ENCODE assay signal across 25 cellular contexts in the genomic region with DNA sequence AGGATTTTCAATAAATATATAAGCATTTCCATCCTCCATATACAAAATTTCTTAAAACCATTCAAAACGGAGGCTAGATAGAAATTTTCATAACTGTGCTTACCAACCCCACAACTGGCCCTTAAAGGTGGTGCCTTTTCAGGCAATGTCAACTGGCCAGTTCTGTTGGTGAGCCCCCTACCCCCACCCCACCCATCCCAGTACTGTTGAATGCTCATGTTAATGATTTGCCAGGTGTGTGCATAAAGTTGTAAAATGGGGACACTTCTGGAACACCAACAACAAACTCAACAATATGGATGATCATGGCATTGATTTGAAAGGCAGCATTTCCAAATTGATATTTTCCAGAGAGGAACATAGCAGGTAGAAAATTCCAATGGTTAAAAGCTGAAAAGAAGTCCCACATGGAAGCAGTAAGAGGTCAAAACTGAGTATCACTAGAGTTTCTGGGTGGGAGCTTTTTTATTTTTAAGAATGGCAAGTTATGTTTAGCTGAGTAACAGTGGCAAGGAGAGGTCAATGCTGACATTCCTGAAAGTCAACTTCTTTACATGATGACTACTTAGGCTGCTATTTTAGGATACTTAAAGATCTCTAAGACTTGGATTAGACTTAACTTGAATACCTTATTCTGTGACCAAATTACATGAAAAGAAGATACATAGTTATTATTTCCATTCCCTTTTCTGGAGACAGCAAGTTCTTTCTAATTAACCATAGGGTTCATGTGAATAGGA. TPM values are rescaled to one million over a fixed set of nuclear protein-coding genes. Genes with fewer than 3 reads are reported as not detected.
DNase-seq lines count a peak whose midpoint lies in the region; ATAC-seq, FAIRE-seq and TF ChIP-seq lines count a peak whose summit lies in the region.
"Had no signal": no experiment of that assay in that cellular context is flagged by ENCODE, and none has a peak within 500 bp of the region (broad histone marks: within the 10 kb centered on the region; RNA-seq: fewer than 3 reads in every experiment).

No MANE protein-coding gene starts in this region.

- RAD21 ChIA-PET in GM12878 (lab: Charles Lee; ENCODE audit: unreplicated experiment), result no interaction called here

- no peak for ATAC-seq in activated T-cell treated with anti-CD3 and anti-CD28 coated beads, Interleukin-2, amount 50 U/mL, for 72 hours (replicated peaks in 1 of 2)
- ATAC-seq in GM12878 (no peak), HG03378 (IDR thresholded peaks at IDR 0.05; ENCODE audit: unreplicated experiment) (no peak)
- ATAC-seq: left ventricle myocardium superior; stimulated activated naive CD8-positive, alpha-beta T cell treated with anti-CD3 and anti-CD28 coated beads, Interleukin-15, amount 100 ng/mL, for 72 hours; T-cell had no signal

- TF ChIP-seq EP300 in GM12878 (IDR thresholded peaks at IDR 0.05; ENCODE audit: borderline replicate concordance in 1 of 2, control insufficient read depth in 1 of 2, low read depth in 2 of 2, low read length in 2 of 2), result no peak

- H3K9ac ChIP-seq in GM12878 (ENCODE audit: control insufficient read depth, insufficient read depth, low read length), result no peak overlapping the region
- H3K9ac ChIP-seq: BLaER1 had no signal

- no peaks in the 10 kb centered on the region for H3K27me3 ChIP-seq in GM12878 (replicated peaks in 1 of 2; ENCODE audit: control insufficient read depth in 2 of 2, insufficient read depth in 2 of 2, low read length in 1 of 2)
- H3K27me3 ChIP-seq: adrenal gland, BLaER1, tibial nerve had no signal

- H2AFZ ChIP-seq in GM12878 (ENCODE audit: control insufficient read depth, low read depth, low read length), result no peak overlapping the region

- in situ Hi-C loops in GM12878 (cut with MboI), result no loop called here

- no peaks in the 10 kb centered on the region for H3K79me2 ChIP-seq in GM12878 (ENCODE audit: control insufficient read depth, insufficient read depth, low read length)

- no peaks in the 10 kb centered on the region for H3K4me1 Mint-ChIP-seq in activated T-cell treated with anti-CD3 and anti-CD28 coated beads, Interleukin-2, amount 50 U/mL, for 24 hours (ENCODE audit: low read depth)
- no peaks in the 10 kb centered on the region for H3K4me1 Mint-ChIP-seq in activated T-cell treated with anti-CD3 and anti-CD28 coated beads, Interleukin-2, amount 50 U/mL, for 72 hours (ENCODE audit: low read depth)
- peaks cover 16% of the 10 kb centered on the region for H3K4me1 Mint-ChIP-seq in type B pancreatic cell (ENCODE audit: unreplicated experiment)
- H3K4me1 Mint-ChIP-seq: activated CD4-positive, alpha-beta T cell treated with anti-CD3 and anti-CD28 coated beads, Interleukin-2, amount 10 ng/mL, durations not matched to agents 7 days and 5 days; neural crest cell; stimulated activated naive CD8-positive, alpha-beta T cell treated with anti-CD3 and anti-CD28 coated beads, Interleukin-15, amount 100 ng/mL, for 72 hours; T-cell had no signal

- H3K4me2 ChIP-seq in GM12878 (ENCODE audit: control insufficient read depth, insufficient read depth), result no peak overlapping the region
- H3K4me2 ChIP-seq: BLaER1 had no signal

- peaks cover 2 to 9% of the 10 kb centered on the region in 2 experiments for H3K36me3 ChIP-seq in GM12878 (ENCODE audit: control insufficient read depth in 2 of 2, insufficient read depth in 2 of 2, low read length in 1 of 2)
- H3K36me3 ChIP-seq: prostate gland had no signal

- no peak for TF ChIP-seq RAD21 in GM12878 (IDR thresholded peaks at IDR 0.05; ENCODE audit: insufficient read depth, low read depth, low read length)

- 60% methylated on average over 1 of the region's 1 CpG for WGBS in GM12878 (ENCODE audit: insufficient coverage, insufficient replicate concordance, low lambda C conversion rate, missing lambda C conversion rate)

- CTCF ChIA-PET in GM12878 (lab: Yijun Ruan, JAX), result interaction anchor here (0.9 to 2.1 kb wide), 6 partner anchors 14 to 704 kb away, joined by 3 to 7 read pairs (median 4); no protein-coding TSS in a partner anchor

- no peaks in the 10 kb centered on the region for H3K27me3 Mint-ChIP-seq in activated T-cell treated with anti-CD3 and anti-CD28 coated beads, Interleukin-2, amount 50 U/mL, for 24 hours
- no peaks in the 10 kb centered on the region for H3K27me3 Mint-ChIP-seq in activated T-cell treated with anti-CD3 and anti-CD28 coated beads, Interleukin-2, amount 50 U/mL, for 72 hours (ENCODE audit: low read depth)
- H3K27me3 Mint-ChIP-seq in type B pancreatic cell, result no peaks in the 10 kb centered on the region
- H3K27me3 Mint-ChIP-seq: activated CD4-positive, alpha-beta T cell treated with anti-CD3 and anti-CD28 coated beads, Interleukin-2, amount 10 ng/mL, durations not matched to agents 7 days and 5 days; stimulated activated naive CD8-positive, alpha-beta T cell treated with anti-CD3 and anti-CD28 coated beads, Interleukin-15, amount 100 ng/mL, for 72 hours; T-cell had no signal

- H3K4me3 Mint-ChIP-seq in activated T-cell treated with anti-CD3 and anti-CD28 coated beads, Interleukin-2, amount 50 U/mL, for 24 hours, result no peak overlapping the region
- no peak overlapping the region for H3K4me3 Mint-ChIP-seq in activated T-cell treated with anti-CD3 and anti-CD28 coated beads, Interleukin-2, amount 50 U/mL, for 72 hours
- H3K4me3 Mint-ChIP-seq in type B pancreatic cell, result no peak overlapping the region
- H3K4me3 Mint-ChIP-seq: activated CD4-positive, alpha-beta T cell treated with anti-CD3 and anti-CD28 coated beads, Interleukin-2, amount 10 ng/mL, durations not matched to agents 7 days and 5 days; neural crest cell; stimulated activated naive CD8-positive, alpha-beta T cell treated with anti-CD3 and anti-CD28 coated beads, Interleukin-15, amount 100 ng/mL, for 72 hours; T-cell had no signal

- BruUV-seq in GM12878 (replicated peaks; lab: Mats Ljungman, UMichigan), result TSS peak; percentile 41

- no peak for TF ChIP-seq POLR2A in GM12878 (IDR thresholded peaks at IDR 0.05; ENCODE audit: low read depth, low read length)

- intact Hi-C loops in GM12878 (cut with micrococcal nuclease; ENCODE audit: unreplicated experiment), result no loop called here

- H3K27ac Mint-ChIP-seq in activated T-cell treated with anti-CD3 and anti-CD28 coated beads, Interleukin-2, amount 50 U/mL, for 24 hours, result peak overlapping the region; percentile 2
- no peak overlapping the region for H3K27ac Mint-ChIP-seq in activated T-cell treated with anti-CD3 and anti-CD28 coated beads, Interleukin-2, amount 50 U/mL, for 72 hours
- H3K27ac Mint-ChIP-seq in type B pancreatic cell, result peak overlapping the region; percentile 81
- H3K27ac Mint-ChIP-seq: activated CD4-positive, alpha-beta T cell treated with anti-CD3 and anti-CD28 coated beads, Interleukin-2, amount 10 ng/mL, durations not matched to agents 7 days and 5 days; stimulated activated naive CD8-positive, alpha-beta T cell treated with anti-CD3 and anti-CD28 coated beads, Interleukin-15, amount 100 ng/mL, for 72 hours; T-cell had no signal

- H3K4me1 ChIP-seq in GM12878 (ENCODE audit: control insufficient read depth, insufficient read depth, low read length), result no peaks in the 10 kb centered on the region
- H3K4me1 ChIP-seq: adrenal gland, BLaER1, prostate gland, tibial nerve had no signal

- no peak for DNase-seq in activated T-cell treated with anti-CD3 and anti-CD28 coated beads, Interleukin-2, amount 50 U/mL, for 24 hours
- DNase-seq in activated T-cell treated with anti-CD3 and anti-CD28 coated beads, Interleukin-2, amount 50 U/mL, for 72 hours, result no peak
- no peak for DNase-seq in GM12878 (ENCODE audit: low read depth, low spot score)
- peak; percentile 40 for DNase-seq in kidney tubule cell (ENCODE audit: low spot score)
- DNase-seq in type B pancreatic cell (ENCODE audit: extremely low spot score, unreplicated experiment), result no peak
- no peak for DNase-seq in epidermal melanocyte (ENCODE audit: insufficient read length, low spot score)
- no peak for DNase-seq in effector CD4-positive, alpha-beta T cell
- DNase-seq: 8988T; activated CD4-positive, alpha-beta T cell treated with anti-CD3 and anti-CD28 coated beads, Interleukin-2, amount 10 ng/mL, durations not matched to agents 7 days and 5 days; activated CD8-positive, alpha-beta memory T cell treated with anti-CD3 and anti-CD28 coated beads, Interleukin-2, amount 50 U/mL, for 4 hours; activated effector memory CD4-positive, alpha-beta T cell treated with anti-CD3 and anti-CD28 coated beads, Interleukin-2, amount 50 U/mL, for 16 hours; adrenal gland; erythroblast; left ventricle myocardium superior; NCI-H1436 treated with DMSO at 0.1 percent for 48 hours; NCI-H748 treated with DMSO at 0.1 percent for 48 hours; SHP77; stimulated activated CD4-positive, alpha-beta T cell treated with anti-CD3 and anti-CD28 coated beads, Interleukin-4, amount 100 ng/mL, for 4 hours; stimulated activated naive CD8-positive, alpha-beta T cell treated with anti-CD3 and anti-CD28 coated beads, Interleukin-15, amount 100 ng/mL, for 72 hours; T-cell had no signal

- H4K20me1 ChIP-seq in GM12878 (ENCODE audit: control insufficient read depth, insufficient read depth), result no peaks in the 10 kb centered on the region

- peaks cover 83% of the 10 kb centered on the region for H3K36me3 Mint-ChIP-seq in activated T-cell treated with anti-CD3 and anti-CD28 coated beads, Interleukin-2, amount 50 U/mL, for 24 hours (ENCODE audit: low read depth)
- peaks cover 0 to 1% of the 10 kb centered on the region in 2 donors for H3K36me3 Mint-ChIP-seq in activated T-cell treated with anti-CD3 and anti-CD28 coated beads, Interleukin-2, amount 50 U/mL, for 72 hours (ENCODE audit: insufficient read depth in 2 of 2)
- H3K36me3 Mint-ChIP-seq in type B pancreatic cell, result peaks cover 10% of the 10 kb centered on the region

- no peaks in the 10 kb centered on the region for H3K9me3 ChIP-seq in GM12878 (replicated peaks; ENCODE audit: control insufficient read depth, insufficient read depth, low read length)
- H3K9me3 ChIP-seq: adrenal gland, BLaER1, prostate gland, tibial nerve had no signal

- no peak overlapping the region for H3K27ac ChIP-seq in GM12878 (ENCODE audit: control insufficient read depth, insufficient read depth)
- H3K27ac ChIP-seq: adrenal gland, BLaER1, prostate gland, tibial nerve had no signal

- no peak overlapping the region for H3K4me3 ChIP-seq in GM12878
- H3K4me3 ChIP-seq: adrenal gland, BLaER1, prostate gland, tibial nerve had no signal

- POLR2A ChIA-PET in GM12878 (lab: Charles Lee), result no interaction called here

- H3K9me3 Mint-ChIP-seq in activated T-cell treated with anti-CD3 and anti-CD28 coated beads, Interleukin-2, amount 50 U/mL, for 24 hours, result no peaks in the 10 kb centered on the region
- H3K9me3 Mint-ChIP-seq in activated T-cell treated with anti-CD3 and anti-CD28 coated beads, Interleukin-2, amount 50 U/mL, for 72 hours, result no peaks in the 10 kb centered on the region
- H3K9me3 Mint-ChIP-seq in type B pancreatic cell, result no peaks in the 10 kb centered on the region
- H3K9me3 Mint-ChIP-seq: activated CD4-positive, alpha-beta T cell treated with anti-CD3 and anti-CD28 coated beads, Interleukin-2, amount 10 ng/mL, durations not matched to agents 7 days and 5 days; neural crest cell; stimulated activated naive CD8-positive, alpha-beta T cell treated with anti-CD3 and anti-CD28 coated beads, Interleukin-15, amount 100 ng/mL, for 72 hours; T-cell had no signal

- SMC1A ChIA-PET in GM12878 (lab: Charles Lee; ENCODE audit: uncharacterized antibody, unreplicated experiment), result interaction anchor here (1.2 to 2.1 kb wide), 3 partner anchors 9 to 18 kb away, joined by 4 to 7 read pairs (median 4); partner anchors contain the start of gene UQCRQ

- FAIRE-seq in GM12878 (lab: Jason Lieb, UNC), result no peak

- no peak for TF ChIP-seq CTCF in GM12878 (IDR thresholded peaks at IDR 0.05 in 2 of 3, conservative IDR thresholded peaks at IDR 0.05 in 1 of 3; ENCODE audit: control insufficient read depth in 2 of 3, extremely low read depth in 1 of 3, insufficient read depth in 1 of 3, low read depth in 3 of 3, low read length in 3 of 3)
- no peak for TF ChIP-seq CTCF in type B pancreatic cell (conservative IDR thresholded peaks at IDR 0.05)

RNA-seq across cellular contexts. Expression of gene LEAP2, which starts 2.7 kb away (rescaled TPM):
- total RNA-seq in activated T-cell treated with anti-CD3 and anti-CD28 coated beads, Interleukin-2, amount 50 U/mL, for 72 hours, result 1 to 10 TPM; 5.0 to 7.2 TPM
- total RNA-seq in GM12878 (2013; cell fraction: nucleolus; rRNA removed), result 7.7 and 9.5 TPM in 2 replicates
- total RNA-seq in GM12878 (2014; rRNA removed) (2.3 and 2.6 TPM in 2 replicates), GM12878 (2014; rRNA removed; fragmentation: Illumina TruSeq; extraction: Trizol) (2.1 and 2.4 TPM in 2 replicates), GM12878 (2021) (1.5 and 2.7 TPM in 2 replicates), type B pancreatic cell (ENCODE audit: low replicate concordance) (2.5 and 2.9 TPM in 2 replicates)
- polyA plus RNA-seq in GM12878 (2011; ENCODE audit: low read depth), result 1.4 TPM
- polyA plus RNA-seq in GM12878 (2011; rRNA removed) (8.8 and 9.4 TPM in 2 replicates), GM12878 (2014; fragmentation: Illumina TruSeq; extraction: Trizol) (2.1 and 3.4 TPM in 2 replicates), GM12878 (2014; fragmentation: Nextera tagmentation; extraction: Ambion mirVana) (1 to 10 TPM; 1.9 to 2.1 TPM), GM12878 (2014; rRNA removed) (2.2 and 4.0 TPM in 2 replicates), GM12878 (2016; fragmentation: Nextera tagmentation; extraction: Ambion mirVana) (1 to 10 TPM; 2.3 to 3.4 TPM)
- polyA plus RNA-seq in GM12878 (2011; cell fraction: cytosol; rRNA removed), result 4.2 and 4.6 TPM in 2 replicates
- polyA plus RNA-seq in GM12878 (2011; cell fraction: nucleus; rRNA removed), result 27.5 and 30.9 TPM in 2 replicates
- 1.1 and 1.5 TPM in 2 replicates for polyA plus RNA-seq in GM12878 (2012)
- 2.4 and 6.9 TPM in 2 replicates for polyA minus RNA-seq in GM12878 (2011; rRNA and poly(A)+ RNA removed)
- polyA minus RNA-seq in GM12878 (2011; cell fraction: cytosol; rRNA and poly(A)+ RNA removed), result 0.62 and 1.6 TPM in 2 replicates
- polyA minus RNA-seq in GM12878 (2011; cell fraction: nucleus; rRNA and poly(A)+ RNA removed), result 5.6 and 6.7 TPM in 2 replicates

RNA-seq across cellular contexts. Expression of gene UQCRQ, which starts 9.7 kb away (rescaled TPM):
- 100 to 1,000 TPM; 189 TPM for total RNA-seq in activated T-cell treated with anti-CD3 and anti-CD28 coated beads, Interleukin-2, amount 50 U/mL, for 72 hours
- 67.8 and 97.5 TPM in 2 replicates for total RNA-seq in GM12878 (2013; cell fraction: nucleolus; rRNA removed)
- 184 and 208 TPM in 2 replicates for total RNA-seq in GM12878 (2014; rRNA removed)
- 191 and 195 TPM in 2 replicates for total RNA-seq in GM12878 (2014; rRNA removed; fragmentation: Illumina TruSeq; extraction: Trizol)
- 443 and 445 TPM in 2 replicates for total RNA-seq in GM12878 (2021)
- polyA plus RNA-seq in GM12878 (2011; ENCODE audit: low read depth), result 140 TPM
- 280 and 326 TPM in 2 replicates for polyA plus RNA-seq in GM12878 (2011; rRNA removed)
- polyA plus RNA-seq in GM12878 (2011; cell fraction: cytosol; rRNA removed), result 224 and 316 TPM in 2 replicates
- 134 and 141 TPM in 2 replicates for polyA plus RNA-seq in GM12878 (2011; cell fraction: nucleus; rRNA removed)
- 262 and 293 TPM in 2 replicates for polyA plus RNA-seq in GM12878 (2012)
- polyA plus RNA-seq in GM12878 (2014; fragmentation: Illumina TruSeq; extraction: Trizol), result 67.9 and 121 TPM in 2 replicates
- polyA plus RNA-seq in GM12878 (2014; fragmentation: Nextera tagmentation; extraction: Ambion mirVana), result 1,000 to 10,000 TPM; 1,403 to 1,579 TPM
- polyA plus RNA-seq in GM12878 (2014; rRNA removed), result 289 and 374 TPM in 2 replicates
- polyA plus RNA-seq in GM12878 (2016; fragmentation: Nextera tagmentation; extraction: Ambion mirVana), result 1,000 to 10,000 TPM; 1,478 to 1,559 TPM
- polyA minus RNA-seq in GM12878 (2011; rRNA and poly(A)+ RNA removed), result 32.3 and 39.3 TPM in 2 replicates
- polyA minus RNA-seq in GM12878 (2011; cell fraction: cytosol; rRNA and poly(A)+ RNA removed), result 24.4 and 32.2 TPM in 2 replicates
- 34.0 and 45.0 TPM in 2 replicates for polyA minus RNA-seq in GM12878 (2011; cell fraction: nucleus; rRNA and poly(A)+ RNA removed)
- total RNA-seq in type B pancreatic cell (ENCODE audit: low replicate concordance), result 445 and 544 TPM in 2 replicates

RNA-seq across cellular contexts. Expression of gene GDF9, which starts 9.9 kb away (rescaled TPM):
- total RNA-seq in activated T-cell treated with anti-CD3 and anti-CD28 coated beads, Interleukin-2, amount 50 U/mL, for 72 hours, result 1 to 10 TPM; 1.9 to 2.8 TPM
- total RNA-seq in GM12878 (2013; cell fraction: nucleolus; rRNA removed), result 0.90 and 0.91 TPM in 2 replicates
- total RNA-seq in GM12878 (2014; rRNA removed) (0.16 and 0.28 TPM in 2 replicates), GM12878 (2014; rRNA removed; fragmentation: Illumina TruSeq; extraction: Trizol) (0.23 and 0.54 TPM in 2 replicates), GM12878 (2021) (0.28 and 0.85 TPM in 2 replicates), type B pancreatic cell (ENCODE audit: low replicate concordance) (1.4 and 1.5 TPM in 2 replicates)
- polyA plus RNA-seq in GM12878 (2011; ENCODE audit: low read depth), result 0.72 TPM
- polyA plus RNA-seq in GM12878 (2011; rRNA removed) (1.5 and 1.8 TPM in 2 replicates), GM12878 (2014; fragmentation: Illumina TruSeq; extraction: Trizol) (0.53 and 1.1 TPM in 2 replicates), GM12878 (2014; fragmentation: Nextera tagmentation; extraction: Ambion mirVana) (under 1 TPM; 0.11 to 0.24 TPM), GM12878 (2014; rRNA removed) (0.24 and 0.59 TPM in 2 replicates), GM12878 (2016; fragmentation: Nextera tagmentation; extraction: Ambion mirVana) (under 1 TPM; 0.28 to 0.39 TPM)
- polyA plus RNA-seq in GM12878 (2011; cell fraction: cytosol; rRNA removed), result 0.67 and 1.0 TPM in 2 replicates
- polyA plus RNA-seq in GM12878 (2011; cell fraction: nucleus; rRNA removed), result 1.5 and 2.7 TPM in 2 replicates
- 0.19 and 0.46 TPM in 2 replicates for polyA plus RNA-seq in GM12878 (2012)
- 0.37 and 0.46 TPM in 2 replicates for polyA minus RNA-seq in GM12878 (2011; rRNA and poly(A)+ RNA removed)
- polyA minus RNA-seq in GM12878 (2011; cell fraction: cytosol; rRNA and poly(A)+ RNA removed), result not detected in 2 replicates
- 0.57 and 0.73 TPM in 2 replicates for polyA minus RNA-seq in GM12878 (2011; cell fraction: nucleus; rRNA and poly(A)+ RNA removed)

RNA-seq across cellular contexts. Expression of gene SHROOM1, which starts 45.7 kb away (rescaled TPM):
- 1 to 10 TPM; 1.1 to 2.1 TPM for total RNA-seq in activated T-cell treated with anti-CD3 and anti-CD28 coated beads, Interleukin-2, amount 50 U/mL, for 72 hours
- total RNA-seq in GM12878 (2013; cell fraction: nucleolus; rRNA removed), result 6.1 and 11.9 TPM in 2 replicates
- total RNA-seq in GM12878 (2014; rRNA removed), result 2.2 and 3.2 TPM in 2 replicates
- total RNA-seq in GM12878 (2014; rRNA removed; fragmentation: Illumina TruSeq; extraction: Trizol), result 0.94 and 1.3 TPM in 2 replicates
- total RNA-seq in GM12878 (2021), result 3.2 TPM in 2 replicates
- polyA plus RNA-seq in GM12878 (2011; ENCODE audit: low read depth), result 0.83 TPM
- polyA plus RNA-seq in GM12878 (2011; rRNA removed), result 3.2 and 3.5 TPM in 2 replicates
- polyA plus RNA-seq in GM12878 (2011; cell fraction: cytosol; rRNA removed), result 2.5 and 3.9 TPM in 2 replicates
- 12.5 and 15.7 TPM in 2 replicates for polyA plus RNA-seq in GM12878 (2011; cell fraction: nucleus; rRNA removed)
- polyA plus RNA-seq in GM12878 (2012), result 3.0 and 3.9 TPM in 2 replicates
- polyA plus RNA-seq in GM12878 (2014; fragmentation: Illumina TruSeq; extraction: Trizol), result 0.52 and 1.7 TPM in 2 replicates
- polyA plus RNA-seq in GM12878 (2014; fragmentation: Nextera tagmentation; extraction: Ambion mirVana), result under 1 TPM; 0.05 to 0.31 TPM
- 2.8 and 3.9 TPM in 2 replicates for polyA plus RNA-seq in GM12878 (2014; rRNA removed)
- polyA plus RNA-seq in GM12878 (2016; fragmentation: Nextera tagmentation; extraction: Ambion mirVana), result under 1 TPM; 0.82 to 0.83 TPM
- polyA minus RNA-seq in GM12878 (2011; rRNA and poly(A)+ RNA removed), result 2.8 and 7.9 TPM in 2 replicates
- polyA minus RNA-seq in GM12878 (2011; cell fraction: cytosol; rRNA and poly(A)+ RNA removed), result 0.80 and 2.1 TPM in 2 replicates
- polyA minus RNA-seq in GM12878 (2011; cell fraction: nucleus; rRNA and poly(A)+ RNA removed), result 4.2 and 5.3 TPM in 2 replicates
- total RNA-seq in type B pancreatic cell (ENCODE audit: low replicate concordance), result 7.2 and 7.6 TPM in 2 replicates
